1 cellular context compared by ENCODE assay signal in genomic region chr2:224982910-224983688, GRCh38.
TF ChIP-seq lines count a peak whose summit lies in the region.

No MANE protein-coding gene starts in this region.

TF ChIP-seq in WTC11, 78 proteins besides CTCF, POLR2A, EP300 and RAD21 (continued from another document):
- TF ChIP-seq ARID4B (CRISPR knock-in tag; IDR thresholded peaks at IDR 0.05; ENCODE audit: borderline replicate concordance) (no peak), ZNF317 (CRISPR knock-in tag; IDR thresholded peaks at IDR 0.05; ENCODE audit: borderline replicate concordance, low read depth) (no peak), HMGA2 (CRISPR knock-in tag; IDR thresholded peaks at IDR 0.05) (no peak)
